Comparison of ENCODE assay signal across 3 cellular contexts in the genomic region with DNA sequence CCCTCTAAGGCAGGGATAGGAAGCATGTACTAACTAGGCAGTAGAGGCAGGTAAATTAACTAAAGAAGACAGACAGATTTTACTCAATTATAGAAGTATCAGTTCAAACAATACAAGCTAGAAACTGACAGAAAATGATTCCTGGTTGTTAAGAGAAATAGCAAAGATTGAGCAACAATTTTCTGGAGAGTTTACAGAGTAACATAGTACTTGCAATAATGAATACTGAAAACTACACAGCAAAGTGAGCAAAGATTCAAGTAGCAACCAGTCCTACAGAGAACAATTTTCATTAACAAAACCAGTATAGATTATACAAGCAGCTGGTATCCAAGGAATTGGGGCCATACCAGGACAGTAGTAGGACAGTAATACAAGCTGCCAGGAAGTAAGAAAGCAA.
A peak's percentile ranks its signal among the peaks of the same experiment; 100 is the strongest.
TF ChIP-seq lines count a peak whose summit lies in the region.

No MANE protein-coding gene starts in this region.

TF ChIP-seq in IMR-90, 13 proteins besides CTCF, POLR2A, EP300 and RAD21:
- peak; percentile 53 for TF ChIP-seq CEBPB (IDR thresholded peaks at IDR 0.05; ENCODE audit: low read depth, low read length)
- no peak for TF ChIP-seq RFX5 (IDR thresholded peaks at IDR 0.05; ENCODE audit: low read depth, low read length)

TF ChIP-seq in K562, 482 proteins besides CTCF, POLR2A, EP300 and RAD21:
- TF ChIP-seq DPF2 (IDR thresholded peaks at IDR 0.05) (no peak), CEBPB (tag; IDR thresholded peaks at IDR 0.05) (peak; percentile 55; the same call in 1 of the 2 replicates), CEBPG (CRISPR knock-in tag; IDR thresholded peaks at IDR 0.05) (no peak), CEBPG (tag; conservative IDR thresholded peaks at IDR 0.05 in 1 of 2, IDR thresholded peaks at IDR 0.05 in 1 of 2) (peak; percentile 25 to 46; a peak in 2 of 4 replicates)

TF ChIP-seq in WTC11, 78 proteins besides CTCF, POLR2A, EP300 and RAD21:
- TF ChIP-seq ZNF263 (CRISPR knock-in tag; IDR thresholded peaks at IDR 0.05; ENCODE audit: low read depth): no peak
- no peak for TF ChIP-seq ZNF232 (CRISPR knock-in tag; IDR thresholded peaks at IDR 0.05)
- no peak for TF ChIP-seq EMX1 (CRISPR knock-in tag; IDR thresholded peaks at IDR 0.05)
TF ChIP-seq in WTC11: peak in this region for 0.
